21 cellular contexts compared by ENCODE assay signal in the genomic region with DNA sequence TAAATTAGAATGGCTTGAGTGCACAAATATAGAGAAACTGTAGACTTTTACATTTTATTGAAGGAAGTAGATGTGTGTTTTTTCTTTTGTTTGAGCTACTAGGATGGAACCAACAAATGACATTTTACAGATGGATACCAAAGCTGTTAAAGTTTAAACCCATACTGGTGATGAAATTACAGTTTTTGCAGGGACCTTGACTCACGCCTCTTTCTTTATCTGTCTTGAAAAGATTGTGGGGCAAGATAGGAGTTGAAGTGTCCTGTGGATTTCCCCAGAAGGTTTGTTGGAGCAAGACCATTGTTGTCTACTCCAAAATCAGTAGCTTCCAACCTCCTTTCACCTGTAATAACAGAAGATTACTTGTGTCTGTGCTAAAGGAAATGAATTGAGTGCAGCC. TPM values are rescaled to one million over a fixed set of nuclear protein-coding genes. Genes with fewer than 3 reads are reported as not detected.
DNase-seq lines count a peak whose midpoint lies in the region; TF ChIP-seq lines count a peak whose summit lies in the region.
"Had no signal": no experiment of that assay in that cellular context is flagged by ENCODE, and none has a peak within 500 bp of the region (broad histone marks: within the 10 kb centered on the region; RNA-seq: fewer than 3 reads in every experiment).

No MANE protein-coding gene starts in this region.

- H2AFZ ChIP-seq in hepatocyte = no peak overlapping the region

- no peaks in the 10 kb centered on the region for H3K9me3 ChIP-seq in HUES48 (ENCODE audit: control insufficient read depth, insufficient read depth, low read length)
- H3K9me3 ChIP-seq in hepatocyte (ENCODE audit: low read depth) = no peaks in the 10 kb centered on the region

- no peak for DNase-seq in activated T-helper 2 cell treated with anti-CD3 and anti-CD28 coated beads, Interferon-gamma antibody, Interleukin-2, Interleukin-4, amounts not matched to agents 10 μg/mL and 5 μg/mL and 100 μg/mL, durations not matched to agents 14 hours and 24 hours and 36 hours (ENCODE audit: low spot score)
- DNase-seq in hepatocyte (ENCODE audit: low spot score) = no peak
- no peak for DNase-seq in osteocyte (ENCODE audit: extremely low spot score, unreplicated experiment)
- no peak for DNase-seq in activated gamma-delta T cell treated with Interleukin-2 at 50 U/mL for 16 hours
- no peak for DNase-seq in islet precursor cell
- no peak for DNase-seq in cerebellar cortex (ENCODE audit: low spot score)
- DNase-seq: activated CD4-positive, alpha-beta memory T cell treated with anti-CD3 and anti-CD28 coated beads for 36 hours; activated CD4-positive, alpha-beta T cell treated with anti-CD3 and anti-CD28 coated beads for 1 hour; activated naive CD4-positive, alpha-beta T cell treated with anti-CD3 and anti-CD28 coated beads, Interleukin-2, amount 10 ng/mL, durations not matched to agents 7 days and 5 days; C1 segment of cervical spinal cord; Calu3; DMS79; KBM-7; midbrain; naive thymus-derived CD4-positive, alpha-beta T cell; NCI-H1092; NCI-H1694 treated with DMSO at 0.1 percent for 48 hours; occipital lobe had no signal

- H3K4me3 Mint-ChIP-seq in activated T-helper 2 cell treated with anti-CD3 and anti-CD28 coated beads, Interferon-gamma antibody, Interleukin-2, Interleukin-4, amounts not matched to agents 10 μg/mL and 5 μg/mL and 100 μg/mL, durations not matched to agents 14 hours and 24 hours and 36 hours (ENCODE audit: low read depth) = no peak overlapping the region
- H3K4me3 Mint-ChIP-seq in osteocyte (ENCODE audit: unreplicated experiment) = no peak overlapping the region
- H3K4me3 Mint-ChIP-seq: activated CD4-positive, alpha-beta memory T cell treated with anti-CD3 and anti-CD28 coated beads for 36 hours; activated naive CD4-positive, alpha-beta T cell treated with anti-CD3 and anti-CD28 coated beads, Interleukin-2, amount 10 ng/mL, durations not matched to agents 7 days and 5 days; brain; naive thymus-derived CD4-positive, alpha-beta T cell; stimulated activated memory B cell treated with anti-CD40 and anti-IgM and Interleukin-4, amounts not matched to agents 10 μg/mL and 1 μg/mL and 100 μg/mL, for 72 hours had no signal

- no peak overlapping the region; the same call in 1 of the 2 replicates for H3K9ac ChIP-seq in HUES48 (ENCODE audit: low read depth, low read length)

- H3K27me3 ChIP-seq in HUES48 (ENCODE audit: control insufficient read depth, insufficient read depth, low read length) (no peaks in the 10 kb centered on the region), hepatocyte (no peaks in the 10 kb centered on the region)

- H3K36me3 Mint-ChIP-seq in activated T-helper 2 cell treated with anti-CD3 and anti-CD28 coated beads, Interferon-gamma antibody, Interleukin-2, Interleukin-4, amounts not matched to agents 10 μg/mL and 5 μg/mL and 100 μg/mL, durations not matched to agents 14 hours and 24 hours and 36 hours (ENCODE audit: low read depth) = peaks cover 3% of the 10 kb centered on the region
- H3K36me3 Mint-ChIP-seq in osteocyte (ENCODE audit: unreplicated experiment) = no peaks in the 10 kb centered on the region
- H3K36me3 Mint-ChIP-seq: activated CD4-positive, alpha-beta memory T cell treated with anti-CD3 and anti-CD28 coated beads for 36 hours; activated naive CD4-positive, alpha-beta T cell treated with anti-CD3 and anti-CD28 coated beads, Interleukin-2, amount 10 ng/mL, durations not matched to agents 7 days and 5 days; brain; stimulated activated memory B cell treated with anti-CD40 and anti-IgM and Interleukin-4, amounts not matched to agents 10 μg/mL and 1 μg/mL and 100 μg/mL, for 72 hours had no signal

- no peaks in the 10 kb centered on the region for H3K36me3 ChIP-seq in HUES48 (ENCODE audit: control insufficient read depth, insufficient read depth, low read length)
- H3K36me3 ChIP-seq in hepatocyte (replicated peaks; ENCODE audit: insufficient read depth, low read depth) = no peaks in the 10 kb centered on the region

- no peak overlapping the region for H3K4me2 ChIP-seq in hepatocyte

- no peaks in the 10 kb centered on the region for H3K9me2 ChIP-seq in hepatocyte (replicated peaks; ENCODE audit: insufficient read depth)

- peaks cover 45% of the 10 kb centered on the region for H3K4me1 ChIP-seq in HUES48 (ENCODE audit: control insufficient read depth, insufficient read depth, low read length)
- H3K4me1 ChIP-seq in hepatocyte (ENCODE audit: insufficient read depth) = peaks cover 21% of the 10 kb centered on the region

- peaks cover 20% of the 10 kb centered on the region for H3K4me1 Mint-ChIP-seq in activated T-helper 2 cell treated with anti-CD3 and anti-CD28 coated beads, Interferon-gamma antibody, Interleukin-2, Interleukin-4, amounts not matched to agents 10 μg/mL and 5 μg/mL and 100 μg/mL, durations not matched to agents 14 hours and 24 hours and 36 hours (ENCODE audit: low read depth)
- peaks cover 47% of the 10 kb centered on the region for H3K4me1 Mint-ChIP-seq in osteocyte (ENCODE audit: unreplicated experiment)

- H3K79me2 ChIP-seq in hepatocyte = no peaks in the 10 kb centered on the region

- WGBS in hepatocyte (ENCODE audit: low lambda C conversion rate, missing lambda C conversion rate) = 54% methylated on average over 1 of the region's 1 CpG

- H3K27ac ChIP-seq in HUES48 (ENCODE audit: low read depth, low read length) (peak overlapping the region; percentile 78), hepatocyte (peak overlapping the region; percentile 48)

- peaks cover 5% of the 10 kb centered on the region for H3K27me3 Mint-ChIP-seq in activated T-helper 2 cell treated with anti-CD3 and anti-CD28 coated beads, Interferon-gamma antibody, Interleukin-2, Interleukin-4, amounts not matched to agents 10 μg/mL and 5 μg/mL and 100 μg/mL, durations not matched to agents 14 hours and 24 hours and 36 hours (ENCODE audit: low read depth)
- H3K27me3 Mint-ChIP-seq in osteocyte (ENCODE audit: unreplicated experiment) = no peaks in the 10 kb centered on the region
- H3K27me3 Mint-ChIP-seq: activated CD4-positive, alpha-beta memory T cell treated with anti-CD3 and anti-CD28 coated beads for 36 hours; stimulated activated memory B cell treated with anti-CD40 and anti-IgM and Interleukin-4, amounts not matched to agents 10 μg/mL and 1 μg/mL and 100 μg/mL, for 72 hours had no signal

- H3K9me3 Mint-ChIP-seq in activated T-helper 2 cell treated with anti-CD3 and anti-CD28 coated beads, Interferon-gamma antibody, Interleukin-2, Interleukin-4, amounts not matched to agents 10 μg/mL and 5 μg/mL and 100 μg/mL, durations not matched to agents 14 hours and 24 hours and 36 hours = no peaks in the 10 kb centered on the region
- H3K9me3 Mint-ChIP-seq in osteocyte (ENCODE audit: unreplicated experiment) = peaks cover 3% of the 10 kb centered on the region
- H3K9me3 Mint-ChIP-seq: activated CD4-positive, alpha-beta memory T cell treated with anti-CD3 and anti-CD28 coated beads for 36 hours; activated naive CD4-positive, alpha-beta T cell treated with anti-CD3 and anti-CD28 coated beads, Interleukin-2, amount 10 ng/mL, durations not matched to agents 7 days and 5 days; stimulated activated memory B cell treated with anti-CD40 and anti-IgM and Interleukin-4, amounts not matched to agents 10 μg/mL and 1 μg/mL and 100 μg/mL, for 72 hours had no signal

- intact Hi-C loops in activated T-helper 2 cell treated with anti-CD3 and anti-CD28 coated beads, Interferon-gamma antibody, Interleukin-2, Interleukin-4, amounts not matched to agents 10 μg/mL and 5 μg/mL and 100 μg/mL, durations not matched to agents 14 hours and 24 hours and 36 hours (cut with micrococcal nuclease) = loop anchor here (10.0 kb wide), 2 partner anchors 93 to 437 kb away; a partner anchor contains a TSS

- H4K20me1 ChIP-seq in hepatocyte (ENCODE audit: insufficient read depth, poor library complexity, severe bottlenecking) = no peaks in the 10 kb centered on the region

- TF ChIP-seq CTCF in hepatocyte (IDR thresholded peaks at IDR 0.05; ENCODE audit: poor library complexity) = no peak
- no peak for TF ChIP-seq CTCF in osteocyte (IDR thresholded peaks at IDR 0.05)

- H3K27ac Mint-ChIP-seq in activated T-helper 2 cell treated with anti-CD3 and anti-CD28 coated beads, Interferon-gamma antibody, Interleukin-2, Interleukin-4, amounts not matched to agents 10 μg/mL and 5 μg/mL and 100 μg/mL, durations not matched to agents 14 hours and 24 hours and 36 hours = peak overlapping the region; percentile 23
- peak overlapping the region; percentile 71 for H3K27ac Mint-ChIP-seq in osteocyte (ENCODE audit: unreplicated experiment)
- H3K27ac Mint-ChIP-seq: activated CD4-positive, alpha-beta memory T cell treated with anti-CD3 and anti-CD28 coated beads for 36 hours; activated naive CD4-positive, alpha-beta T cell treated with anti-CD3 and anti-CD28 coated beads, Interleukin-2, amount 10 ng/mL, durations not matched to agents 7 days and 5 days; brain; naive thymus-derived CD4-positive, alpha-beta T cell; stimulated activated memory B cell treated with anti-CD40 and anti-IgM and Interleukin-4, amounts not matched to agents 10 μg/mL and 1 μg/mL and 100 μg/mL, for 72 hours had no signal

- H3K4me3 ChIP-seq in HUES48 (ENCODE audit: low read depth, low read length) (no peak overlapping the region; the same call in 1 of the 2 replicates), hepatocyte (no peak overlapping the region)

RNA-seq across cellular contexts. Expression of a gene that starts 4.0 kb away (rescaled TPM):
- total RNA-seq in activated T-helper 2 cell treated with anti-CD3 and anti-CD28 coated beads, Interferon-gamma antibody, Interleukin-2, Interleukin-4, amounts not matched to agents 10 μg/mL and 5 μg/mL and 100 μg/mL, durations not matched to agents 14 hours and 24 hours and 36 hours = 6.1 and 6.4 TPM in 2 replicates
- total RNA-seq in hepatocyte (0.23 and 0.24 TPM in 2 replicates), osteocyte (0.08 and 0.24 TPM in 2 replicates)
- polyA plus RNA-seq in hepatocyte = 0.57 and 1.7 TPM in 2 replicates

RNA-seq across cellular contexts. Expression of a gene that starts 47.0 kb away (rescaled TPM):
- total RNA-seq in activated T-helper 2 cell treated with anti-CD3 and anti-CD28 coated beads, Interferon-gamma antibody, Interleukin-2, Interleukin-4, amounts not matched to agents 10 μg/mL and 5 μg/mL and 100 μg/mL, durations not matched to agents 14 hours and 24 hours and 36 hours = 1.9 and 2.1 TPM in 2 replicates
- total RNA-seq in hepatocyte (3.5 and 9.4 TPM in 2 replicates), osteocyte (33.5 and 34.5 TPM in 2 replicates)
- 20.4 and 24.3 TPM in 2 replicates for polyA plus RNA-seq in hepatocyte
